15 cellular contexts compared by ENCODE assay signal in the genomic region with DNA sequence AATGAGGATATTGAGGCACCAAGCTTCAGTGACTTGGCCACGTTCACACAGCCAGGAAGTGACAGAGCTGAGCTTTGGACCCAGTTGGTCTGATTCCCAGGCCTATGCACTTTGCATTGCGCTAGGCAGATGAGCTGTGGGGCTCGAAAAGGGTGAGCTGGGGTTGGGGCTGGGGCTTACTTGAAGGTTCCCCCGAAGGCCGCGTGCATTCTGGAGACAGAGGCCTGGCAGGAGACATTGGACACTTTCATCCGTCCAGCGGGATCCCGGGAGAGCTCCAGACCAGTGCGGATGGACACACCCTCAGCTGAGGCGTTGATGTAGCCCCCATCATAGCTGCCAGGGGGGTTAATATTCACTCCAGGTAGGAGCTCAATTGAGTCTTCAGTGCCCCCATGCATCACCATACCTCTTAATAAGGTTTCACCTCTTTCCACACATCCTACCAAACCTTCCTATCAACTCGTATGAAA.
"Had no signal": no experiment of that assay in that cellular context is flagged by ENCODE, and none has a peak within 500 bp of the region (broad histone marks: within the 10 kb centered on the region; RNA-seq: fewer than 3 reads in every experiment).

No MANE protein-coding gene starts in this region.

- H3K9me3 Mint-ChIP-seq: activated naive CD4-positive, alpha-beta T cell treated with anti-CD3 and anti-CD28 coated beads, Interleukin-2, amount 10 ng/mL, durations not matched to agents 7 days and 5 days; activated T-helper 17 cell treated with anti-CD3 and anti-CD28 coated beads, Interleukin-2, amount 50 U/mL, for 72 hours; central memory CD8-positive, alpha-beta T cell; endodermal cell; natural killer cell; stimulated activated naive CD8-positive, alpha-beta T cell treated with anti-CD3 and anti-CD28 coated beads, Interleukin-15, amount 100 ng/mL, for 72 hours; WTC11 had no signal

- H3K27me3 ChIP-seq: thyroid gland, uterus had no signal

- H3K36me3 ChIP-seq: thyroid gland, uterus had no signal

- H3K9me3 ChIP-seq: thyroid gland, uterus had no signal

- H3K27me3 Mint-ChIP-seq: activated T-helper 17 cell treated with anti-CD3 and anti-CD28 coated beads, Interleukin-2, amount 50 U/mL, for 72 hours had no signal

- H3K36me3 Mint-ChIP-seq: activated naive CD4-positive, alpha-beta T cell treated with anti-CD3 and anti-CD28 coated beads, Interleukin-2, amount 10 ng/mL, durations not matched to agents 7 days and 5 days; natural killer cell had no signal

- ATAC-seq: activated T-helper 17 cell treated with anti-CD3 and anti-CD28 coated beads, Interleukin-2, amount 50 U/mL, for 72 hours; natural killer cell; stimulated activated naive CD8-positive, alpha-beta T cell treated with anti-CD3 and anti-CD28 coated beads, Interleukin-15, amount 100 ng/mL, for 72 hours; WTC11 had no signal

- H3K27ac ChIP-seq: thyroid gland had no signal

- H3K4me3 Mint-ChIP-seq: activated CD4-positive, alpha-beta T cell treated with anti-CD3 and anti-CD28 coated beads, Interleukin-2, amount 10 ng/mL, durations not matched to agents 24 days and 14 days; activated naive CD4-positive, alpha-beta T cell treated with anti-CD3 and anti-CD28 coated beads, Interleukin-2, amount 10 ng/mL, durations not matched to agents 7 days and 5 days; central memory CD8-positive, alpha-beta T cell; endodermal cell; natural killer cell had no signal

- DNase-seq: activated CD4-positive, alpha-beta T cell treated with anti-CD3 and anti-CD28 coated beads, Interleukin-2, amount 10 ng/mL, durations not matched to agents 24 days and 14 days; activated CD8-positive, alpha-beta memory T cell treated with anti-CD3 and anti-CD28 coated beads for 24 hours; activated naive CD4-positive, alpha-beta T cell treated with anti-CD3 and anti-CD28 coated beads, Interleukin-2, amount 10 ng/mL, durations not matched to agents 7 days and 5 days; endodermal cell; hippocampal formation; mammary epithelial cell; natural killer cell; occipital lobe; stimulated activated CD4-positive, alpha-beta T cell treated with anti-CD3 and anti-CD28 coated beads, Interleukin-4, amount 100 ng/mL, for 4 hours; stimulated activated naive CD8-positive, alpha-beta T cell treated with anti-CD3 and anti-CD28 coated beads, Interleukin-15, amount 100 ng/mL, for 72 hours; thyroid gland had no signal

- H3K27ac Mint-ChIP-seq: activated CD4-positive, alpha-beta T cell treated with anti-CD3 and anti-CD28 coated beads, Interleukin-2, amount 10 ng/mL, durations not matched to agents 24 days and 14 days; activated naive CD4-positive, alpha-beta T cell treated with anti-CD3 and anti-CD28 coated beads, Interleukin-2, amount 10 ng/mL, durations not matched to agents 7 days and 5 days; activated T-helper 17 cell treated with anti-CD3 and anti-CD28 coated beads, Interleukin-2, amount 50 U/mL, for 72 hours; endodermal cell; stimulated activated naive CD8-positive, alpha-beta T cell treated with anti-CD3 and anti-CD28 coated beads, Interleukin-15, amount 100 ng/mL, for 72 hours; WTC11 had no signal

- H3K4me1 ChIP-seq: uterus had no signal

- H3K4me3 ChIP-seq: thyroid gland, uterus had no signal
